Comparison of ENCODE assay signal across 8 cellular contexts in the genomic region with DNA sequence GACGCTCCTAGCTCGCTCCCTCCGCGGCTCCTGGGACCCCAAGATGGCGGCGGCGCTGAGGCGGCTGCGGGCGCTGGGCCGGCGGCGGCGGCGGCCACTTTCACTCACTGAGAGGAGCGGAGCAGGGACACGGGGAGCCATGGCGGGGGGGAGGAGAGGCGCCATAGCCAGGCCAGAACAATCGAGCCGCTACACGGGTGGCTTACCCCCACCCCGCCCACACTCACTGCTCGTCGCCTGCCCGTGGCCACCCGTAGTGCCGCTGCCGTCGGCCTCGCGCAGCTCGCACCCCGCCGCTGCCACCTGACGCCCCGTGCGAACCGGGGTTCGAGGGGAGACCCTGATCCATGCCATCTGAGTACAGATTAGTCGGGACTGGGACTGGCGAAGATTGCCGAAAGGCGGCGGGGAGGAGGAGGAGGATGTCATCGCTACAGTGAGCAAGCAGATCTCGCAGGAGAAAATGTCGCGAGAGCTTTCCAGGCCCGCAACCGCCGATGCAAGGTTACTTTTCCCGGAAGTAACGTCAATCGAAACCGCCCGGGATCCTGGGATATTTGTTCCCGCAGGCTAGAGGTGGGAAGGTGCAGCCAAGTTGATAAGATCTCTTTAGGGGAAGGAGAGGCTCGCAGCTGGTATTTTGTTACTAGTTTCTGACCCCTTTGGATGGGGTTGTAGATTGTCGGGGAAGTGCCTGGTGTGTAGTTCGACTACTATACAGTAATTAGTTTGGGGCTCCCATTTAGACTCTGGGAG. TPM values are rescaled to one million over a fixed set of nuclear protein-coding genes. Genes with fewer than 3 reads are reported as not detected.
DNase-seq lines count a peak whose midpoint lies in the region; ATAC-seq, FAIRE-seq and TF ChIP-seq lines count a peak whose summit lies in the region.

A gene with protein sequence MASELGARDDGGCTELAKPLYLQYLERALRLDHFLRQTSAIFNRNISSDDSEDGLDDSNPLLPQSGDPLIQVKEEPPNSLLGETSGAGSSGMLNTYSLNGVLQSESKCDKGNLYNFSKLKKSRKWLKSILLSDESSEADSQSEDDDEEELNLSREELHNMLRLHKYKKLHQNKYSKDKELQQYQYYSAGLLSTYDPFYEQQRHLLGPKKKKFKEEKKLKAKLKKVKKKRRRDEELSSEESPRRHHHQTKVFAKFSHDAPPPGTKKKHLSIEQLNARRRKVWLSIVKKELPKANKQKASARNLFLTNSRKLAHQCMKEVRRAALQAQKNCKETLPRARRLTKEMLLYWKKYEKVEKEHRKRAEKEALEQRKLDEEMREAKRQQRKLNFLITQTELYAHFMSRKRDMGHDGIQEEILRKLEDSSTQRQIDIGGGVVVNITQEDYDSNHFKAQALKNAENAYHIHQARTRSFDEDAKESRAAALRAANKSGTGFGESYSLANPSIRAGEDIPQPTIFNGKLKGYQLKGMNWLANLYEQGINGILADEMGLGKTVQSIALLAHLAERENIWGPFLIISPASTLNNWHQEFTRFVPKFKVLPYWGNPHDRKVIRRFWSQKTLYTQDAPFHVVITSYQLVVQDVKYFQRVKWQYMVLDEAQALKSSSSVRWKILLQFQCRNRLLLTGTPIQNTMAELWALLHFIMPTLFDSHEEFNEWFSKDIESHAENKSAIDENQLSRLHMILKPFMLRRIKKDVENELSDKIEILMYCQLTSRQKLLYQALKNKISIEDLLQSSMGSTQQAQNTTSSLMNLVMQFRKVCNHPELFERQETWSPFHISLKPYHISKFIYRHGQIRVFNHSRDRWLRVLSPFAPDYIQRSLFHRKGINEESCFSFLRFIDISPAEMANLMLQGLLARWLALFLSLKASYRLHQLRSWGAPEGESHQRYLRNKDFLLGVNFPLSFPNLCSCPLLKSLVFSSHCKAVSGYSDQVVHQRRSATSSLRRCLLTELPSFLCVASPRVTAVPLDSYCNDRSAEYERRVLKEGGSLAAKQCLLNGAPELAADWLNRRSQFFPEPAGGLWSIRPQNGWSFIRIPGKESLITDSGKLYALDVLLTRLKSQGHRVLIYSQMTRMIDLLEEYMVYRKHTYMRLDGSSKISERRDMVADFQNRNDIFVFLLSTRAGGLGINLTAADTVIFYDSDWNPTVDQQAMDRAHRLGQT (N-terminal part only) (minus strand): TSS at position 165 of the 756 bp plus-strand sequence. CDS start 19,970 bp downstream, outside the sequence.

- peak within 1 kb of the TSS; percentile 97 to 100 (median 98) for H3K27ac Mint-ChIP-seq in IgD-negative memory B cell

- H3K27me3 Mint-ChIP-seq in IgD-negative memory B cell: no peaks in the 10 kb centered on the region

- H3K4me3 Mint-ChIP-seq in IgD-negative memory B cell: peak within 1 kb of the TSS; percentile 96 to 98 (median 96)

- H3K9me3 Mint-ChIP-seq in IgD-negative memory B cell: no peaks in the 10 kb centered on the region

- no peaks in the 10 kb centered on the region for H3K36me3 Mint-ChIP-seq in IgD-negative memory B cell

- H3K9me3 ChIP-seq in mucosa of descending colon: no peaks in the 10 kb centered on the region

- ATAC-seq in GM21528 (IDR thresholded peaks at IDR 0.05; ENCODE audit: low FRiP score, unreplicated experiment) (peak; percentile 77), mucosa of descending colon (peak; percentile 96)

- FAIRE-seq in D721Med (lab: Jason Lieb, UNC): no peak

- H3K4me1 Mint-ChIP-seq in IgD-negative memory B cell: peaks cover 13 to 21% (median 17%) of the 10 kb centered on the region in 3 donors

- H3K4me3 ChIP-seq in mucosa of descending colon: peak within 1 kb of the TSS; percentile 92

- H3K4me1 ChIP-seq in mucosa of descending colon (ENCODE audit: low read depth): peaks cover 6% of the 10 kb centered on the region

- intact Hi-C loops in mucosa of descending colon (cut with DNase I, micrococcal nuclease): no loop called here

- peak; percentile 71 for DNase-seq in D721Med (ENCODE audit: insufficient read length, low spot score)
- DNase-seq in OCI-M2 (lab: John Stamatoyannopoulos, UW; ENCODE audit: unreplicated experiment): peak; percentile 92
- DNase-seq in activated T-cell treated with anti-CD3 and anti-CD28 coated beads for 4 hours: peak; percentile 95
- peak; percentile 92 for DNase-seq in epithelial cell of prostate (ENCODE audit: low read depth, low spot score)
- peak; percentile 97 to 99 (median 98) for DNase-seq in mucosa of descending colon
- peak; percentile 92 for DNase-seq in stimulated activated CD8-positive, alpha-beta memory T cell treated with anti-CD3 and anti-CD28 coated beads, Interleukin-4, amount 100 ng/mL, for 24 hours (ENCODE audit: low read depth)

- TF ChIP-seq CTCF in D721Med (IDR thresholded peaks at IDR 0.05; ENCODE audit: insufficient read depth, missing control alignments) (no peak), mucosa of descending colon (IDR thresholded peaks at IDR 0.05) (no peak)

- peaks cover 4% of the 10 kb centered on the region for H3K36me3 ChIP-seq in mucosa of descending colon (ENCODE audit: low read depth)

- H3K27ac ChIP-seq in epithelial cell of prostate: peak within 1 kb of the TSS; percentile 96

RNA-seq across cellular contexts. Expression of the gene that starts here (rescaled TPM):
- 7.4 TPM for polyA plus RNA-seq in IgD-negative memory B cell
- 10 to 100 TPM; 22.7 to 28.0 (median 26.3) TPM for total RNA-seq in mucosa of descending colon

Comparison
In these comparisons a context has a peak if more than half of its experiments do, and no peak if none do; other contexts are left out.
1. Peak in every context shown above with its lines: DNase-seq, ATAC-seq, H3K4me3 ChIP-seq and H3K27ac ChIP-seq.